8 cellular contexts compared by ENCODE assay signal in genomic region chr3:17894434-17895060, GRCh38.
DNase-seq lines count a peak whose midpoint lies in the region; ATAC-seq and TF ChIP-seq lines count a peak whose summit lies in the region.

No MANE protein-coding gene starts in this region.

- DNase-seq in heart left ventricle (no peak), left ventricle myocardium superior (no peak), RPMI7951 (ENCODE audit: low read depth) (peak; percentile 37), cerebellar cortex (ENCODE audit: low spot score) (peak; percentile 22), neuronal stem cell (ENCODE audit: low spot score) (peak; percentile 54), sigmoid colon (no peak)

- no peaks in the 10 kb centered on the region for H3K4me1 ChIP-seq in heart left ventricle
- H3K4me1 ChIP-seq in neuronal stem cell (ENCODE audit: control insufficient read depth in 2 of 2, insufficient read depth in 1 of 2, low read depth in 1 of 2, low read length in 2 of 2): no peaks in the 10 kb centered on the region
- no peaks in the 10 kb centered on the region for H3K4me1 ChIP-seq in sigmoid colon

- H2AFZ ChIP-seq in neuronal stem cell (ENCODE audit: low read length): no peak overlapping the region

- peak in 7 of 12 donors; percentile 10 to 30 (median 22) for TF ChIP-seq CTCF in heart left ventricle (IDR thresholded peaks at IDR 0.05)
- TF ChIP-seq CTCF in sigmoid colon (IDR thresholded peaks at IDR 0.05): no peak

- H3K4me3 ChIP-seq in heart left ventricle (no peak overlapping the region), neuronal stem cell (ENCODE audit: low read length in 2 of 2) (no peak overlapping the region), sigmoid colon (no peak overlapping the region)

- 4 to 26% (median 16%) methylated on average over 1 of the region's 1 CpG for WGBS in heart left ventricle, 4 donors
- no CpG with 5 or more reads among the region's 1 CpG for WGBS in neuronal stem cell (ENCODE audit: extremely low coverage in 2 of 2, insufficient read length in 2 of 2, insufficient replicate concordance in 1 of 2), 2 donors
- 6 to 24% methylated on average over 1 of the region's 1 CpG for WGBS in sigmoid colon, 2 donors

- no peak overlapping the region for H2BK5ac ChIP-seq in neuronal stem cell (ENCODE audit: low read length)

- H2AK5ac ChIP-seq in neuronal stem cell (ENCODE audit: low read depth, low read length): no peak overlapping the region

- no peak overlapping the region for H3K4ac ChIP-seq in neuronal stem cell (ENCODE audit: low read length)

- no peaks in the 10 kb centered on the region for H3K79me1 ChIP-seq in neuronal stem cell (ENCODE audit: low read depth, low read length)

- no peak overlapping the region for H3K27ac ChIP-seq in heart left ventricle
- H3K27ac ChIP-seq in neuronal stem cell (replicated peaks; ENCODE audit: low read length): no peak overlapping the region
- H3K27ac ChIP-seq in sigmoid colon: no peak overlapping the region

- no peak overlapping the region for H2BK12ac ChIP-seq in neuronal stem cell (ENCODE audit: low read length)

- H4K91ac ChIP-seq in neuronal stem cell (ENCODE audit: low read depth, low read length, poor library complexity): no peak overlapping the region

- ATAC-seq in heart left ventricle (no peak), left ventricle myocardium superior (no peak), HG03159 (IDR thresholded peaks at IDR 0.05; ENCODE audit: unreplicated experiment) (peak; percentile 90), HG03457 (IDR thresholded peaks at IDR 0.05; ENCODE audit: unreplicated experiment) (no peak)

- H3K36me3 ChIP-seq in heart left ventricle: no peaks in the 10 kb centered on the region
- peaks cover 0 to 2% of the 10 kb centered on the region in 2 donors for H3K36me3 ChIP-seq in neuronal stem cell (replicated peaks in 1 of 2; ENCODE audit: control insufficient read depth in 2 of 2, insufficient read depth in 2 of 2, low read length in 2 of 2)
- no peaks in the 10 kb centered on the region for H3K36me3 ChIP-seq in sigmoid colon

- no peak overlapping the region for H3K14ac ChIP-seq in neuronal stem cell (ENCODE audit: low read length)

- H3K27me3 ChIP-seq in heart left ventricle (no peaks in the 10 kb centered on the region), neuronal stem cell (ENCODE audit: control insufficient read depth in 3 of 3, insufficient read depth in 3 of 3, low read depth in 1 of 3, low read length in 3 of 3) (no peaks in the 10 kb centered on the region), sigmoid colon (no peaks in the 10 kb centered on the region)

- H2BK15ac ChIP-seq in neuronal stem cell (ENCODE audit: low read length): no peak overlapping the region

- TF ChIP-seq EP300 in sigmoid colon (IDR thresholded peaks at IDR 0.05): no peak

- TF ChIP-seq POLR2A in heart left ventricle (IDR thresholded peaks at IDR 0.05): no peak
- no peak for TF ChIP-seq POLR2A in sigmoid colon (IDR thresholded peaks at IDR 0.05)

- no peak overlapping the region for H3K23ac ChIP-seq in neuronal stem cell (ENCODE audit: low read depth, low read length, poor library complexity)

- H3K18ac ChIP-seq in neuronal stem cell (ENCODE audit: low read length): no peak overlapping the region

- H4K8ac ChIP-seq in neuronal stem cell (ENCODE audit: low read depth, low read length): no peak overlapping the region

- H3K9me3 ChIP-seq in heart left ventricle (peaks cover 0 to 10% (median 0%) of the 10 kb centered on the region in 12 donors), neuronal stem cell (replicated peaks in 1 of 2; ENCODE audit: control insufficient read depth in 2 of 2, insufficient read depth in 1 of 2, low read depth in 1 of 2, low read length in 2 of 2) (no peaks in the 10 kb centered on the region), sigmoid colon (no peaks in the 10 kb centered on the region)

- H2BK120ac ChIP-seq in neuronal stem cell (ENCODE audit: low read depth, low read length): no peak overlapping the region

- no peak overlapping the region for H3K9ac ChIP-seq in neuronal stem cell (ENCODE audit: low read depth, low read length, poor library complexity)

- H3K4me2 ChIP-seq in neuronal stem cell (ENCODE audit: insufficient read depth, low read length, poor library complexity, severe bottlenecking): no peak overlapping the region

- intact Hi-C loops in heart left ventricle (cut with DNase I) (no loop called here), left ventricle myocardium superior (cut with micrococcal nuclease) (no loop called here), sigmoid colon (cut with DNase I) (loop anchor here (10.0 kb wide), 1 partner anchor 490 kb away; no protein-coding TSS in a partner anchor)

Comparison
In these comparisons a context has a peak if more than half of its experiments do, and no peak if none do; other contexts are left out.
1. DNase-seq: peak in RPMI7951 (single experiment), cerebellar cortex (single experiment) and neuronal stem cell (single experiment); none in heart left ventricle (0 of 5), left ventricle myocardium superior (single experiment) and sigmoid colon (single experiment).
2. CTCF ChIP-seq: peak in heart left ventricle (7 of 12); none in sigmoid colon (0 of 4).